ENCODE assay signal across 8 cellular contexts in genomic region chr16:15145418-15146263, GRCh38. TPM values are rescaled to one million over a fixed set of nuclear protein-coding genes. Genes with fewer than 3 reads are reported as not detected.
A peak's percentile ranks its signal among the peaks of the same experiment; 100 is the strongest.
DNase-seq lines count a peak whose midpoint lies in the region; ATAC-seq and TF ChIP-seq lines count a peak whose summit lies in the region.
"Not testable (repeated sequence)": the region's sequence is repeated elsewhere in the genome, so short reads cannot be mapped to it uniquely, and the experiment has no call there.

No MANE protein-coding gene starts in this region.

- H4K8ac ChIP-seq in IMR-90 (ENCODE audit: low read depth in 2 of 2, low read length in 2 of 2): peak overlapping the region in 1 of 2 experiments; percentile 74; a peak in 1 of 4 replicates

- H3K4ac ChIP-seq in IMR-90 (ENCODE audit: low read depth, low read length): peak overlapping the region; percentile 50

- H3K79me1 ChIP-seq in IMR-90 (ENCODE audit: low read depth in 1 of 2, low read length in 2 of 2): peaks cover 0 to 30% of the 10 kb centered on the region in 2 experiments; a peak in 2 of 4 replicates

- not testable (repeated sequence) for H3K18ac ChIP-seq in IMR-90 (ENCODE audit: low read depth, low read length)

- ATAC-seq in IMR-90 (ENCODE audit: low read depth) (peak; percentile 54), esophagus mucosa (peak; percentile 32), lower lobe of right lung (peak in 1 of 2 donors; percentile 29)

- POLR2A ChIA-PET in IMR-90 (lab: Charles Lee; ENCODE audit: unreplicated experiment): not testable (repeated sequence)

- not testable (repeated sequence) for TF ChIP-seq POLR2A in IMR-90 (IDR thresholded peaks at IDR 0.05; ENCODE audit: low read depth, low read length)

- H3K9ac ChIP-seq in IMR-90 (ENCODE audit: low read depth, low read length): 0 out of 2 replicates have a peak overlapping the region, but pooled peaks have one; percentile 38

- CTCF ChIA-PET in IMR-90 (lab: Yijun Ruan, JAX): not testable (repeated sequence)

- H3K9me1 ChIP-seq in IMR-90 (ENCODE audit: insufficient read depth, low read length): not testable (repeated sequence)

- H4K20me1 ChIP-seq in IMR-90 (ENCODE audit: insufficient read depth, low read length): peaks cover 42% of the 10 kb centered on the region

- peak; percentile 3 for DNase-seq in AG08395 (ENCODE audit: low spot score)
- DNase-seq in IMR-90: peak; percentile 42
- peak in 54 of 58 donors; percentile 23 to 89 (median 76) for DNase-seq in anterior cingulate cortex (lab: John Stamatoyannopoulos, UW)
- not testable (repeated sequence) for DNase-seq in cardiac muscle cell (ENCODE audit: low read depth in 1 of 2, low spot score in 1 of 2); lower lobe of right lung
- peak; percentile 68 to 98 (median 86) for DNase-seq in posterior cingulate gyrus

- H3K4me2 ChIP-seq in IMR-90 (ENCODE audit: low read depth, low read length): not testable (repeated sequence)

- 40% methylated on average over 10 of the region's 35 CpGs; no CpG with 5 or more reads in 1 of the 2 experiments for WGBS in IMR-90 (ENCODE audit: extremely low coverage in 2 of 2, insufficient read length in 1 of 2), 2 experiments

- intact Hi-C loops in IMR-90 (cut with micrococcal nuclease); lower lobe of right lung (cut with DNase I); posterior cingulate gyrus (cut with DNase I): not testable (repeated sequence)

- not testable (repeated sequence) for H3K56ac ChIP-seq in IMR-90 (ENCODE audit: extremely low read depth, insufficient read depth, low read length)

- peak overlapping the region; percentile 30 for H2BK120ac ChIP-seq in IMR-90 (ENCODE audit: low read depth, low read length)

- H3K27me3 ChIP-seq in IMR-90 (ENCODE audit: control insufficient read depth, insufficient read depth, low read length); cardiac muscle cell; lower lobe of right lung (ENCODE audit: low read depth): not testable (repeated sequence)

- not testable (repeated sequence) for H2BK20ac ChIP-seq in IMR-90 (ENCODE audit: low read depth, low read length)

- H3K23ac ChIP-seq in IMR-90 (ENCODE audit: low read depth, low read length): peak overlapping the region; percentile 11; the same call in 1 of the 2 replicates

- not testable (repeated sequence) for TF ChIP-seq RAD21 in IMR-90 (IDR thresholded peaks at IDR 0.05; ENCODE audit: low read length)

- H4K5ac ChIP-seq in IMR-90 (ENCODE audit: low read depth, low read length): 0 out of 2 replicates have a peak overlapping the region, but pooled peaks have one; percentile 12

- H4K91ac ChIP-seq in IMR-90 (ENCODE audit: insufficient read depth, low read depth, low read length): peak overlapping the region; percentile 58; the same call in 1 of the 2 replicates

- TF ChIP-seq CTCF in IMR-90 (conservative IDR thresholded peaks at IDR 0.05; ENCODE audit: low read depth, low read length); cardiac muscle cell (IDR thresholded peaks at IDR 0.05; ENCODE audit: low read depth, low read length); lower lobe of right lung (IDR thresholded peaks at IDR 0.05): not testable (repeated sequence)

- H2AK5ac ChIP-seq in IMR-90 (ENCODE audit: low read depth, low read length): peak overlapping the region; percentile 90; the same call in 1 of the 2 replicates

- H2BK15ac ChIP-seq in IMR-90 (ENCODE audit: low read depth, low read length): not testable (repeated sequence)

- not testable (repeated sequence) for H3K9me3 ChIP-seq in IMR-90 (ENCODE audit: control insufficient read depth, insufficient read depth, low read length); cardiac muscle cell (ENCODE audit: low read depth); lower lobe of right lung

- not testable (repeated sequence) for BruUV-seq in IMR-90 (replicated peaks; lab: Mats Ljungman, UMichigan)

- H3K27ac ChIP-seq in IMR-90 (ENCODE audit: insufficient read depth, low read length): peak overlapping the region; percentile 67
- H3K27ac ChIP-seq in cardiac muscle cell: peak overlapping the region; percentile 28
- H3K27ac ChIP-seq in lower lobe of right lung: peak overlapping the region; percentile 63
- peak overlapping the region; percentile 51 for H3K27ac ChIP-seq in temporal lobe (ENCODE audit: low read depth, low read length)

- not testable (repeated sequence) for H2AFZ ChIP-seq in IMR-90 (replicated peaks; ENCODE audit: low read length, poor library complexity)

- not testable (repeated sequence) for H3K4me3 ChIP-seq in IMR-90 (ENCODE audit: insufficient read depth, low read depth, low read length); cardiac muscle cell; lower lobe of right lung

- in situ Hi-C loops in IMR-90 (cut with MboI; ENCODE audit: low sequenced_read_pairs): not testable (repeated sequence)

- H2AK9ac ChIP-seq in IMR-90 (replicated peaks; ENCODE audit: low read depth, low read length, poor library complexity): not testable (repeated sequence)

- dilution Hi-C loops in IMR-90 (cut with HindIII; ENCODE audit: low sequenced_read_pairs, unreplicated experiment): not testable (repeated sequence)

- not testable (repeated sequence) for H3K14ac ChIP-seq in IMR-90 (replicated peaks; ENCODE audit: low read depth, low read length)

- H2BK5ac ChIP-seq in IMR-90 (ENCODE audit: low read depth, low read length, poor library complexity, severe bottlenecking): peak overlapping the region; percentile 57

- not testable (repeated sequence) for H3K36me3 ChIP-seq in IMR-90 (ENCODE audit: control insufficient read depth, insufficient read depth, low read length); cardiac muscle cell; lower lobe of right lung

- peaks cover 41% of the 10 kb centered on the region for H3K4me1 ChIP-seq in IMR-90 (ENCODE audit: control insufficient read depth, insufficient read depth, low read length)
- peaks cover 17% of the 10 kb centered on the region for H3K4me1 ChIP-seq in cardiac muscle cell (ENCODE audit: low read depth)
- peaks cover 34% of the 10 kb centered on the region for H3K4me1 ChIP-seq in lower lobe of right lung

TF ChIP-seq in IMR-90, 13 proteins besides CTCF, POLR2A, EP300 and RAD21:
- TF ChIP-seq MXI1 (IDR thresholded peaks at IDR 0.05; ENCODE audit: borderline replicate concordance, low read depth, low read length) (peak; percentile 61; the same call in 1 of the 2 replicates), MAZ (IDR thresholded peaks at IDR 0.05; ENCODE audit: borderline replicate concordance, low read depth, low read length) (peak; percentile 42; the same call in 1 of the 2 replicates)

RNA-seq across cellular contexts. Expression of gene RRN3, which starts 51.6 kb away (rescaled TPM):
- 47.7 and 58.3 TPM in 2 replicates for total RNA-seq in IMR-90 (2012; rRNA removed)
- 17.6 and 22.1 TPM in 2 replicates for polyA plus RNA-seq in IMR-90 (2012; rRNA removed)
- 4.0 and 7.1 TPM in 2 replicates for polyA plus RNA-seq in IMR-90 (2012; cell fraction: cytosol; rRNA removed)
- 4.7 and 25.4 TPM in 2 replicates for polyA plus RNA-seq in IMR-90 (2012; cell fraction: nucleus; rRNA removed; ENCODE audit: low replicate concordance)
- 16.5 TPM for total RNA-seq in esophagus mucosa
- 19.1 and 23.2 TPM in 2 replicates for total RNA-seq in cardiac muscle cell
- polyA plus RNA-seq in cardiac muscle cell: 15.1 and 22.6 TPM in 2 replicates
- total RNA-seq in lower lobe of right lung: 23.0 TPM
- total RNA-seq in temporal lobe: 75.7 TPM
